In genomic region chr21:43954896-43955295, GRCh38 we compare ENCODE assay signal across 24 cellular contexts.
"Had no signal": no experiment of that assay in that cellular context is flagged by ENCODE, and none has a peak within 500 bp of the region (broad histone marks: within the 10 kb centered on the region; RNA-seq: fewer than 3 reads in every experiment).

No MANE protein-coding gene starts in this region.

- H3K4me2 ChIP-seq: hepatocyte had no signal

- H3K27me3 ChIP-seq: colonic mucosa, esophagus squamous epithelium, gastroesophageal sphincter, hepatocyte, left lung had no signal

- H3K27ac ChIP-seq: colonic mucosa, epithelial cell of prostate, esophagus squamous epithelium, gastroesophageal sphincter, hepatocyte, left lung, lower lobe of right lung had no signal

- H3K36me3 ChIP-seq: colonic mucosa had no signal

- DNase-seq: cerebellar nuclear complex; colonic mucosa; cortex of kidney; effector CD8-positive, alpha-beta T cell; effector memory CD8-positive, alpha-beta T cell; endodermal cell; erythroblast; esophagus squamous epithelium; foreskin fibroblast; foreskin melanocyte; hypothalamus; immature natural killer cell; islet precursor cell; kidney; kidney glomerular epithelial cell; lower lobe of right lung; mesenchymal stem cell; naive B cell had no signal

- H3K9me3 ChIP-seq: colonic mucosa, esophagus squamous epithelium, gastroesophageal sphincter, lower lobe of right lung, mucosa of descending colon had no signal

- H3K4me3 ChIP-seq: colonic mucosa, esophagus squamous epithelium, gastroesophageal sphincter, hepatocyte, left lung, lower lobe of right lung, mucosa of descending colon had no signal

- H3K4me1 ChIP-seq: colonic mucosa, esophagus squamous epithelium, left lung, lower lobe of right lung had no signal

- ATAC-seq: effector memory CD8-positive, alpha-beta T cell; esophagus mucosa; gastroesophageal sphincter; left lung; lower lobe of right lung; mucosa of descending colon had no signal

- H2AFZ ChIP-seq: hepatocyte had no signal
